In the genomic region with DNA sequence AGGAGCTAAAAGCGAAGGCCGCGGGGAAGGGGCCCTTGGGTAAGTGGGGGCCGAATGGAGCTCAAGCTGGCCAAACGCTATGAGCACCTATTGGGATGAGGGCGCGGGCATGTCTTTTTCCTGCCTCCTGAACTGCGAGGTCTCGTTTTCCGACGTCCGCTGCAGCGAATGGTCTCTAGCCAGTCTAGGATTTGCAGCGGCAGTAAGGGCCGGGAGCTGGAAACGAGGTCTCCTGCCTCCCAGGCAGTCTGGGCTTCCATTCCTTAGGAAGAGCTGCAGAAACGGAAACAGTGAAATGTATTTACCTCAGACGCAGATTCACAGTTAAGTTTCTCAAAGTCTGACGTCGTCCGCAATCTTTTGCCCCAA, we compare ENCODE assay signal across 8 cellular contexts. TPM values are rescaled to one million over a fixed set of nuclear protein-coding genes. Genes with fewer than 3 reads are reported as not detected.
DNase-seq lines count a peak whose midpoint lies in the region; TF ChIP-seq lines count a peak whose summit lies in the region.

No MANE protein-coding gene starts in this region.

- peaks cover 42% of the 10 kb centered on the region for H3K79me2 ChIP-seq in ACC112 (ENCODE audit: control insufficient read depth, insufficient read depth, low read length, unreplicated experiment)

- peak overlapping the region; percentile 94 for H3K27ac Mint-ChIP-seq in activated T-helper 1 cell treated with anti-CD3 and anti-CD28 coated beads, Interleukin-12 subunit alpha, Interleukin-12 subunit beta, Interleukin-2, Interleukin-4 antibody, amounts not matched to agents 30 ng/mL and 10 ng/mL and 1 ng/mL, durations not matched to agents 14 hours and 24 hours and 36 hours

- no peak for TF ChIP-seq CTCF in spleen (IDR thresholded peaks at IDR 0.05 in 8 of 11, conservative IDR thresholded peaks at IDR 0.05 in 3 of 11)

- peaks cover 30% of the 10 kb centered on the region for H3K4me1 Mint-ChIP-seq in activated T-helper 1 cell treated with anti-CD3 and anti-CD28 coated beads, Interleukin-12 subunit alpha, Interleukin-12 subunit beta, Interleukin-2, Interleukin-4 antibody, amounts not matched to agents 30 ng/mL and 10 ng/mL and 1 ng/mL, durations not matched to agents 14 hours and 24 hours and 36 hours (ENCODE audit: low read depth)

- no peaks in the 10 kb centered on the region for H3K27me3 ChIP-seq in ACC112 (ENCODE audit: insufficient read depth, low read length)
- H3K27me3 ChIP-seq in H7 (ENCODE audit: control insufficient read depth, insufficient read depth, low read length), result no peaks in the 10 kb centered on the region
- H3K27me3 ChIP-seq in iPS DF 6.9 (ENCODE audit: control insufficient read depth, insufficient read depth, low read length), result no peaks in the 10 kb centered on the region
- no peaks in the 10 kb centered on the region for H3K27me3 ChIP-seq in spleen (replicated peaks in 1 of 7)

- H3K36me3 Mint-ChIP-seq in activated T-helper 1 cell treated with anti-CD3 and anti-CD28 coated beads, Interleukin-12 subunit alpha, Interleukin-12 subunit beta, Interleukin-2, Interleukin-4 antibody, amounts not matched to agents 30 ng/mL and 10 ng/mL and 1 ng/mL, durations not matched to agents 14 hours and 24 hours and 36 hours (ENCODE audit: low read depth), result peaks cover 33% of the 10 kb centered on the region

- DNase-seq in H7, result peak; percentile 45
- no peak for DNase-seq in activated T-helper 1 cell treated with anti-CD3 and anti-CD28 coated beads, Interleukin-12 subunit alpha, Interleukin-12 subunit beta, Interleukin-2, Interleukin-4 antibody, amounts not matched to agents 30 ng/mL and 10 ng/mL and 1 ng/mL, durations not matched to agents 14 hours and 24 hours and 36 hours (ENCODE audit: low spot score)
- DNase-seq in iPS DF 6.9 (ENCODE audit: low read depth, low spot score), result no peak
- no peak for DNase-seq in spleen
- DNase-seq in NK-92 treated with Interleukin-12 subunit alpha and Interleukin-12 subunit beta, amount 100 ng/mL, for 24 hours (lab: John Stamatoyannopoulos, UW), result no peak
- DNase-seq in effector CD4-positive, alpha-beta T cell, result no peak
- DNase-seq in activated gamma-delta T cell (lab: John Stamatoyannopoulos, UW), result no peak

- no peak for TF ChIP-seq POLR2A in spleen (IDR thresholded peaks at IDR 0.05)

- peak overlapping the region; percentile 98 for H3K4me3 Mint-ChIP-seq in activated T-helper 1 cell treated with anti-CD3 and anti-CD28 coated beads, Interleukin-12 subunit alpha, Interleukin-12 subunit beta, Interleukin-2, Interleukin-4 antibody, amounts not matched to agents 30 ng/mL and 10 ng/mL and 1 ng/mL, durations not matched to agents 14 hours and 24 hours and 36 hours

- peak overlapping the region; percentile 99 for H3K4me3 ChIP-seq in ACC112 (ENCODE audit: low read depth, low read length)
- peak overlapping the region; percentile 91 for H3K4me3 ChIP-seq in H7 (ENCODE audit: insufficient read depth, low read depth, low read length)
- peak overlapping the region; percentile 45 for H3K4me3 ChIP-seq in iPS DF 6.9 (ENCODE audit: low read length)
- H3K4me3 ChIP-seq in spleen, result peak overlapping the region; percentile 64 to 94 (median 81)

- WGBS in iPS DF 6.9 (ENCODE audit: insufficient coverage, insufficient read length), result no CpG with 5 or more reads among the region's 21 CpGs
- 1 to 3% (median 1%) methylated on average over 21 of the region's 21 CpGs for WGBS in spleen, 5 donors

- H3K36me3 ChIP-seq in ACC112 (ENCODE audit: insufficient read depth, low read length), result peaks cover 8% of the 10 kb centered on the region; the same call in 1 of the 2 replicates
- peaks cover 12% of the 10 kb centered on the region for H3K36me3 ChIP-seq in H7 (replicated peaks; ENCODE audit: control insufficient read depth, insufficient read depth, low read length)
- H3K36me3 ChIP-seq in iPS DF 6.9 (ENCODE audit: control insufficient read depth, insufficient read depth, low read length), result peaks cover 2% of the 10 kb centered on the region; the same call in 1 of the 2 replicates
- H3K36me3 ChIP-seq in spleen, result peaks cover 0 to 41% (median 31%) of the 10 kb centered on the region in 6 donors

- H3K9me3 ChIP-seq in iPS DF 6.9 (ENCODE audit: control insufficient read depth, insufficient read depth, low read length), result no peaks in the 10 kb centered on the region
- no peaks in the 10 kb centered on the region for H3K9me3 ChIP-seq in spleen

- H2AFZ ChIP-seq in ACC112 (ENCODE audit: low read length, unreplicated experiment), result no peak overlapping the region

- peak overlapping the region; percentile 60 for H3K27ac ChIP-seq in ACC112 (ENCODE audit: low read depth, low read length)
- no peak overlapping the region for H3K27ac ChIP-seq in iPS DF 6.9 (ENCODE audit: low read length)
- peak overlapping the region; percentile 89 to 96 (median 96) for H3K27ac ChIP-seq in spleen

- H3K4me1 ChIP-seq in ACC112 (ENCODE audit: control insufficient read depth, insufficient read depth, low read length, unreplicated experiment), result peaks cover 10% of the 10 kb centered on the region
- no peaks in the 10 kb centered on the region for H3K4me1 ChIP-seq in iPS DF 6.9 (ENCODE audit: control insufficient read depth, insufficient read depth, low read length)
- H3K4me1 ChIP-seq in spleen, result peaks cover 25 to 78% (median 44%) of the 10 kb centered on the region in 6 donors

- intact Hi-C loops in activated T-helper 1 cell treated with anti-CD3 and anti-CD28 coated beads, Interleukin-12 subunit alpha, Interleukin-12 subunit beta, Interleukin-2, Interleukin-4 antibody, amounts not matched to agents 30 ng/mL and 10 ng/mL and 1 ng/mL, durations not matched to agents 14 hours and 24 hours and 36 hours (cut with micrococcal nuclease), result loop anchor here (1.0 to 10.0 kb wide), 8 partner anchors 10 to 656 kb away; partner anchors contain the start of genes CDC25A, IMPDH2, NDUFAF3 and PLXNB1
- intact Hi-C loops in spleen (cut with DNase I; ENCODE audit: low total_unique reads), result loop anchor here (10.0 kb wide), 1 partner anchor 64 kb away; the partner anchor contains the start of gene SHISA5

- no peaks in the 10 kb centered on the region for H3K27me3 Mint-ChIP-seq in activated T-helper 1 cell treated with anti-CD3 and anti-CD28 coated beads, Interleukin-12 subunit alpha, Interleukin-12 subunit beta, Interleukin-2, Interleukin-4 antibody, amounts not matched to agents 30 ng/mL and 10 ng/mL and 1 ng/mL, durations not matched to agents 14 hours and 24 hours and 36 hours (ENCODE audit: insufficient read depth)

- H3K9me3 Mint-ChIP-seq in activated T-helper 1 cell treated with anti-CD3 and anti-CD28 coated beads, Interleukin-12 subunit alpha, Interleukin-12 subunit beta, Interleukin-2, Interleukin-4 antibody, amounts not matched to agents 30 ng/mL and 10 ng/mL and 1 ng/mL, durations not matched to agents 14 hours and 24 hours and 36 hours, result no peaks in the 10 kb centered on the region

RNA-seq across cellular contexts. Expression of gene TMA7, which starts 0.5 kb away (rescaled TPM):
- 222 and 264 TPM in 2 replicates for total RNA-seq in H7 (2014; rRNA removed; shearing (Covaris generic))
- total RNA-seq in activated T-helper 1 cell treated with anti-CD3 and anti-CD28 coated beads, Interleukin-12 subunit alpha, Interleukin-12 subunit beta, Interleukin-2, Interleukin-4 antibody, amounts not matched to agents 30 ng/mL and 10 ng/mL and 1 ng/mL, durations not matched to agents 14 hours and 24 hours and 36 hours, result 262 and 266 TPM in 2 replicates
- 100 to 1,000 TPM; 145 to 258 (median 170) TPM for total RNA-seq in spleen
- polyA plus RNA-seq in spleen, result 100 to 1,000 TPM; 606 to 753 (median 701) TPM

RNA-seq across cellular contexts. Expression of gene CCDC51, which starts 0.7 kb away (rescaled TPM):
- 51.4 and 59.1 TPM in 2 replicates for total RNA-seq in H7 (2014; rRNA removed; shearing (Covaris generic))
- total RNA-seq in activated T-helper 1 cell treated with anti-CD3 and anti-CD28 coated beads, Interleukin-12 subunit alpha, Interleukin-12 subunit beta, Interleukin-2, Interleukin-4 antibody, amounts not matched to agents 30 ng/mL and 10 ng/mL and 1 ng/mL, durations not matched to agents 14 hours and 24 hours and 36 hours, result 26.0 and 26.3 TPM in 2 replicates
- 10 to 100 TPM in 6 of 7 donors, 1 to 10 TPM in 1; 8.4 to 22.2 (median 18.7) TPM for total RNA-seq in spleen
- polyA plus RNA-seq in spleen, result 10 to 100 TPM; 10.2 to 15.8 (median 12.4) TPM

RNA-seq across cellular contexts. Expression of gene ATRIP, which starts 6.0 kb away (rescaled TPM):
- total RNA-seq in H7 (2014; rRNA removed; shearing (Covaris generic)), result 13.4 and 18.5 TPM in 2 replicates
- total RNA-seq in activated T-helper 1 cell treated with anti-CD3 and anti-CD28 coated beads, Interleukin-12 subunit alpha, Interleukin-12 subunit beta, Interleukin-2, Interleukin-4 antibody, amounts not matched to agents 30 ng/mL and 10 ng/mL and 1 ng/mL, durations not matched to agents 14 hours and 24 hours and 36 hours, result 16.5 and 20.5 TPM in 2 replicates
- 10 to 100 TPM in 1 of 7 donors, 1 to 10 TPM in 6; 6.4 to 10.0 (median 7.0) TPM for total RNA-seq in spleen
- 1 to 10 TPM; 5.2 to 5.7 (median 5.2) TPM for polyA plus RNA-seq in spleen

RNA-seq across cellular contexts. Expression of gene PLXNB1, which starts 10.7 kb away (rescaled TPM):
- 46.5 and 65.7 TPM in 2 replicates for total RNA-seq in H7 (2014; rRNA removed; shearing (Covaris generic))
- 5.7 and 7.0 TPM in 2 replicates for total RNA-seq in activated T-helper 1 cell treated with anti-CD3 and anti-CD28 coated beads, Interleukin-12 subunit alpha, Interleukin-12 subunit beta, Interleukin-2, Interleukin-4 antibody, amounts not matched to agents 30 ng/mL and 10 ng/mL and 1 ng/mL, durations not matched to agents 14 hours and 24 hours and 36 hours
- total RNA-seq in spleen, result 10 to 100 TPM; 31.8 to 95.9 (median 58.2) TPM
- polyA plus RNA-seq in spleen, result 10 to 100 TPM; 12.3 to 58.3 (median 35.8) TPM

Comparison
In these comparisons a context has a peak if more than half of its experiments do, and no peak if none do; other contexts are left out.
1. H3K4me3 ChIP-seq: peak in every context shown above with its lines; median percentile 99 in ACC112; 91 in H7; 81 in spleen; 45 in iPS DF 6.9.